ENCODE assay signal across 9 cellular contexts in genomic region chr15:91184441-91184840, GRCh38.
"Had no signal": no experiment of that assay in that cellular context is flagged by ENCODE, and none has a peak within 500 bp of the region (broad histone marks: within the 10 kb centered on the region; RNA-seq: fewer than 3 reads in every experiment).

No MANE protein-coding gene starts in this region.

- H3K9me3 ChIP-seq: HAP-1 had no signal

- H2AFZ ChIP-seq: GM23338 had no signal

- H3K4me2 ChIP-seq: GM23338, KMS-11 had no signal

- H3K36me3 ChIP-seq: HAP-1 had no signal

- H3K27ac ChIP-seq: HL-60, KMS-11 had no signal

- ATAC-seq: GM23338, HCT116 had no signal

- DNase-seq: H7, HFFc6, Kasumi-1, KBM-7 had no signal

- H3K4me1 ChIP-seq: HAP-1 had no signal

- H3K4me3 ChIP-seq: GM23338, HAP-1 had no signal

- H3K9ac ChIP-seq: KMS-11 had no signal
